Comparison of ENCODE assay signal across 21 cellular contexts in genomic region chr7:112067205-112067604, GRCh38.
"Had no signal": no experiment of that assay in that cellular context is flagged by ENCODE, and none has a peak within 500 bp of the region (broad histone marks: within the 10 kb centered on the region; RNA-seq: fewer than 3 reads in every experiment).

No MANE protein-coding gene starts in this region.

- H3K27me3 ChIP-seq: sigmoid colon, testis, upper lobe of right lung had no signal

- H3K36me3 Mint-ChIP-seq: activated naive CD8-positive, alpha-beta T cell treated with anti-CD3 and anti-CD28 coated beads for 36 hours; natural killer cell had no signal

- H3K27ac Mint-ChIP-seq: activated CD4-positive, alpha-beta T cell treated with anti-CD3 and anti-CD28 coated beads for 36 hours; activated CD8-positive, alpha-beta T cell treated with anti-CD3 and anti-CD28 coated beads for 36 hours; activated naive CD8-positive, alpha-beta T cell treated with anti-CD3 and anti-CD28 coated beads for 36 hours; activated T-cell treated with anti-CD3 and anti-CD28 coated beads, Interleukin-2, amount 50 U/mL, for 72 hours; natural killer cell had no signal

- FAIRE-seq: bronchial epithelial cell, colon had no signal

- H3K36me3 ChIP-seq: sigmoid colon, upper lobe of right lung had no signal

- ATAC-seq: activated CD4-positive, alpha-beta T cell treated with anti-CD3 and anti-CD28 coated beads for 36 hours; activated CD8-positive, alpha-beta T cell treated with anti-CD3 and anti-CD28 coated beads for 36 hours; activated T-cell treated with anti-CD3 and anti-CD28 coated beads, Interleukin-2, amount 50 U/mL, for 72 hours; natural killer cell; stimulated activated naive CD8-positive, alpha-beta T cell treated with anti-CD3 and anti-CD28 coated beads, Interleukin-15, Interleukin-2, amounts not matched to agents 100 U/mL and 50 U/mL, for 24 hours; upper lobe of right lung had no signal

- H3K4me1 ChIP-seq: testis, upper lobe of right lung had no signal

- DNase-seq: activated CD4-positive, alpha-beta T cell treated with anti-CD3 and anti-CD28 coated beads for 36 hours; activated CD8-positive, alpha-beta memory T cell treated with anti-CD3 and anti-CD28 coated beads, Interleukin-2, amount 50 U/mL, for 4 hours; activated CD8-positive, alpha-beta T cell treated with anti-CD3 and anti-CD28 coated beads for 36 hours; activated gamma-delta T cell treated with Interleukin-2 at 50 U/mL for 16 hours; activated naive CD8-positive, alpha-beta T cell treated with anti-CD3 and anti-CD28 coated beads for 36 hours; activated T-cell treated with anti-CD3 and anti-CD28 coated beads, Interleukin-2, amount 50 U/mL, for 72 hours; anterior cingulate cortex; effector CD4-positive, alpha-beta T cell; hippocampal formation; natural killer cell; sigmoid colon; stimulated activated CD4-positive, alpha-beta T cell treated with anti-CD3 and anti-CD28 coated beads, Interleukin-12 subunit alpha, Interleukin-12 subunit beta, amount 100 ng/mL, for 4 hours; stimulated activated CD4-positive, alpha-beta T cell treated with anti-CD3 and anti-CD28 coated beads, Interleukin-2, amount 100 ng/mL, for 48 hours; stimulated activated CD8-positive, alpha-beta memory T cell treated with anti-CD3 and anti-CD28 coated beads, Interleukin-4, amount 100 ng/mL, for 48 hours; stimulated activated naive CD8-positive, alpha-beta T cell treated with anti-CD3 and anti-CD28 coated beads, Interleukin-15, Interleukin-2, amounts not matched to agents 100 U/mL and 50 U/mL, for 24 hours; T-helper 9 cell; testis; upper lobe of right lung had no signal

- H3K27ac ChIP-seq: sigmoid colon, testis, upper lobe of right lung had no signal

- H3K4me3 ChIP-seq: lung, sigmoid colon, testis, upper lobe of right lung had no signal

- H3K9me3 ChIP-seq: sigmoid colon, testis, upper lobe of right lung had no signal

- H3K4me3 Mint-ChIP-seq: activated CD4-positive, alpha-beta T cell treated with anti-CD3 and anti-CD28 coated beads for 36 hours; activated CD8-positive, alpha-beta T cell treated with anti-CD3 and anti-CD28 coated beads for 36 hours; activated naive CD8-positive, alpha-beta T cell treated with anti-CD3 and anti-CD28 coated beads for 36 hours; activated T-cell treated with anti-CD3 and anti-CD28 coated beads, Interleukin-2, amount 50 U/mL, for 72 hours; natural killer cell had no signal

- H3K4me1 Mint-ChIP-seq: activated CD4-positive, alpha-beta T cell treated with anti-CD3 and anti-CD28 coated beads for 36 hours; activated naive CD8-positive, alpha-beta T cell treated with anti-CD3 and anti-CD28 coated beads for 36 hours; natural killer cell had no signal

- H3K9me3 Mint-ChIP-seq: activated CD8-positive, alpha-beta T cell treated with anti-CD3 and anti-CD28 coated beads for 36 hours; activated naive CD8-positive, alpha-beta T cell treated with anti-CD3 and anti-CD28 coated beads for 36 hours; activated T-cell treated with anti-CD3 and anti-CD28 coated beads, Interleukin-2, amount 50 U/mL, for 72 hours; natural killer cell had no signal
